In genomic region chr1:235460768-235461167, GRCh38 we compare ENCODE assay signal across 32 cellular contexts.
"Had no signal": no experiment of that assay in that cellular context is flagged by ENCODE, and none has a peak within 500 bp of the region (broad histone marks: within the 10 kb centered on the region; RNA-seq: fewer than 3 reads in every experiment).

No MANE protein-coding gene starts in this region.

- H3K4me3 Mint-ChIP-seq: activated B cell treated with CpG ODN at 0.5 μM for 24 hours; activated naive CD4-positive, alpha-beta T cell treated with anti-CD3 and anti-CD28 coated beads, Interleukin-2, amount 10 ng/mL, durations not matched to agents 7 days and 5 days; activated naive CD8-positive, alpha-beta T cell treated with anti-CD3 and anti-CD28 coated beads, Interleukin-2, amount 10 ng/mL, durations not matched to agents 7 days and 5 days; activated T-cell treated with anti-CD3 and anti-CD28 coated beads, Interleukin-2, amount 50 U/mL, for 24 hours; activated T-cell treated with anti-CD3 and anti-CD28 coated beads, Interleukin-2, amount 50 U/mL, for 72 hours; brain; T-helper 17 cell; T-helper 2 cell treated with Interferon-gamma antibody and Interleukin-4, amounts not matched to agents 5 μg/mL and 100 μg/mL, for 36 hours had no signal

- H3K4me3 ChIP-seq: ascending aorta, breast epithelium, cardiac muscle cell, colonic mucosa, esophagus squamous epithelium, gastrocnemius medialis, heart left ventricle had no signal

- H3K27ac ChIP-seq: ascending aorta, breast epithelium, cardiac muscle cell, colonic mucosa, epithelial cell of prostate, esophagus squamous epithelium, foreskin keratinocyte, gastrocnemius medialis, heart left ventricle, WERI-Rb-1 had no signal

- DNase-seq: activated B cell treated with CpG ODN at 0.5 μM for 24 hours; activated CD4-positive, alpha-beta T cell treated with anti-CD3 and anti-CD28 coated beads for 48 hours; activated CD4-positive, alpha-beta T cell treated with anti-CD3 and anti-CD28 coated beads, Interleukin-2, amount 50 U/mL, for 1 hour; activated CD4-positive, alpha-beta T cell treated with anti-CD3 and anti-CD28 coated beads, Interleukin-2, amount 50 U/mL, for 48 hours; activated CD8-positive, alpha-beta memory T cell treated with anti-CD3 and anti-CD28 coated beads, Interleukin-2, amount 50 U/mL, for 48 hours; activated gamma-delta T cell; activated naive CD4-positive, alpha-beta T cell; activated naive CD4-positive, alpha-beta T cell treated with anti-CD3 and anti-CD28 coated beads, Interleukin-2, amount 10 ng/mL, durations not matched to agents 7 days and 5 days; activated naive CD8-positive, alpha-beta T cell treated with anti-CD3 and anti-CD28 coated beads, Interleukin-2, amount 10 ng/mL, durations not matched to agents 7 days and 5 days; activated T-cell treated with anti-CD3 and anti-CD28 coated beads for 4 hours; activated T-cell treated with anti-CD3 and anti-CD28 coated beads, Interleukin-2, amount 50 U/mL, for 24 hours; activated T-cell treated with anti-CD3 and anti-CD28 coated beads, Interleukin-2, amount 50 U/mL, for 72 hours; central memory CD4-positive, alpha-beta T cell; cerebellar nuclear complex; colonic mucosa; effector CD8-positive, alpha-beta T cell; esophagus squamous epithelium; foreskin keratinocyte; gastrocnemius medialis; glutamatergic neuron; heart left ventricle; T-helper 1 cell; T-helper 17 cell; T1000; WERI-Rb-1 had no signal

- H3K27me3 ChIP-seq: ascending aorta, breast epithelium, cardiac muscle cell, colonic mucosa, esophagus squamous epithelium, foreskin keratinocyte, gastrocnemius medialis, heart left ventricle had no signal

- H3K27me3 Mint-ChIP-seq: activated B cell treated with CpG ODN at 0.5 μM for 24 hours; activated naive CD4-positive, alpha-beta T cell treated with anti-CD3 and anti-CD28 coated beads, Interleukin-2, amount 10 ng/mL, durations not matched to agents 7 days and 5 days; activated naive CD8-positive, alpha-beta T cell treated with anti-CD3 and anti-CD28 coated beads, Interleukin-2, amount 10 ng/mL, durations not matched to agents 7 days and 5 days; activated T-cell treated with anti-CD3 and anti-CD28 coated beads, Interleukin-2, amount 50 U/mL, for 24 hours; brain; T-helper 17 cell had no signal

- ATAC-seq: activated naive CD4-positive, alpha-beta T cell treated with anti-CD3 and anti-CD28 coated beads, Interleukin-2, amount 50 U/mL, for 72 hours; activated T-cell treated with anti-CD3 and anti-CD28 coated beads, Interleukin-2, amount 50 U/mL, for 72 hours; foreskin keratinocyte; gastrocnemius medialis; heart left ventricle; T-helper 17 cell had no signal

- H3K4me1 ChIP-seq: ascending aorta, breast epithelium, colonic mucosa, esophagus squamous epithelium, foreskin keratinocyte, gastrocnemius medialis had no signal

- H3K27ac Mint-ChIP-seq: activated B cell treated with CpG ODN at 0.5 μM for 24 hours; activated naive CD4-positive, alpha-beta T cell treated with anti-CD3 and anti-CD28 coated beads, Interleukin-2, amount 10 ng/mL, durations not matched to agents 7 days and 5 days; activated naive CD4-positive, alpha-beta T cell treated with anti-CD3 and anti-CD28 coated beads, Interleukin-2, amount 50 U/mL, for 72 hours; activated naive CD8-positive, alpha-beta T cell treated with anti-CD3 and anti-CD28 coated beads, Interleukin-2, amount 10 ng/mL, durations not matched to agents 7 days and 5 days; activated T-cell treated with anti-CD3 and anti-CD28 coated beads, Interleukin-2, amount 50 U/mL, for 24 hours; activated T-cell treated with anti-CD3 and anti-CD28 coated beads, Interleukin-2, amount 50 U/mL, for 72 hours; brain; T-helper 17 cell; T-helper 2 cell treated with Interferon-gamma antibody and Interleukin-4, amounts not matched to agents 5 μg/mL and 100 μg/mL, for 36 hours had no signal

- H3K9me3 ChIP-seq: ascending aorta, breast epithelium, colonic mucosa, esophagus squamous epithelium, gastrocnemius medialis had no signal

- H3K9me3 Mint-ChIP-seq: activated B cell treated with CpG ODN at 0.5 μM for 24 hours; activated naive CD4-positive, alpha-beta T cell treated with anti-CD3 and anti-CD28 coated beads, Interleukin-2, amount 10 ng/mL, durations not matched to agents 7 days and 5 days; activated naive CD4-positive, alpha-beta T cell treated with anti-CD3 and anti-CD28 coated beads, Interleukin-2, amount 50 U/mL, for 72 hours; activated naive CD8-positive, alpha-beta T cell treated with anti-CD3 and anti-CD28 coated beads, Interleukin-2, amount 10 ng/mL, durations not matched to agents 7 days and 5 days; activated T-cell treated with anti-CD3 and anti-CD28 coated beads, Interleukin-2, amount 50 U/mL, for 24 hours; activated T-cell treated with anti-CD3 and anti-CD28 coated beads, Interleukin-2, amount 50 U/mL, for 72 hours; T-helper 2 cell treated with Interferon-gamma antibody and Interleukin-4, amounts not matched to agents 5 μg/mL and 100 μg/mL, for 36 hours had no signal

- H3K36me3 ChIP-seq: breast epithelium, colonic mucosa had no signal
